ENCODE assay signal across 8 cellular contexts in the genomic region with DNA sequence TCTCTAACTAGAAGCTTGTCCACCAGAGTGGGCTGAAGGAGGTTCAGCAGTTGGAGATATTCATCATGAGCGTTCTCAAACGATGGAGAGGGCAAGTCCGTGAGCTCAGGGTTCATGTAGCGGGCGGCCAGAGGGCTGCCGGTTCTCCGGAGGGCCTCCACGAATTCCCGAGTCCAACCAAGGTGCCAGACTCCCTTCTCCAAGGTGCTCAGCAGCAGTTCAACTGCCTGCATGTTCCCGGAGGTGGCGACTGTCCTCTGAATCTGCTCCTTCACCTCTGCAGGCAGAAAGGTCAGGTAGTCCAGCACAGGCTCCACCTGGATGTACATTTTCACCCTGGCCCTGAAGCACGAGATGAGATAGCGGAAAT. TPM values are rescaled to one million over a fixed set of nuclear protein-coding genes. Genes with fewer than 3 reads are reported as not detected.
DNase-seq lines count a peak whose midpoint lies in the region; ATAC-seq and TF ChIP-seq lines count a peak whose summit lies in the region.

No MANE protein-coding gene starts in this region.

- H2AFZ ChIP-seq in osteoblast (ENCODE audit: low read length): peak overlapping the region; percentile 90

- peaks cover 18% of the 10 kb centered on the region for H3K4me1 ChIP-seq in osteoblast (ENCODE audit: insufficient read depth, low read length)

- TF ChIP-seq CTCF in fibroblast of pulmonary artery (IDR thresholded peaks at IDR 0.05; ENCODE audit: low read length, missing control alignments) (no peak), osteoblast (IDR thresholded peaks at IDR 0.05; ENCODE audit: extremely low read depth, low read depth, low read length) (no peak)

- H3K27me3 ChIP-seq in osteoblast (ENCODE audit: insufficient read depth, low read length): no peaks in the 10 kb centered on the region

- DNase-seq in ELF-1 (ENCODE audit: low read depth, low spot score) (peak; percentile 22), LHCN-M2 (ENCODE audit: low read depth) (peak; percentile 27), activated T-cell treated with anti-CD3 and anti-CD28 coated beads for 48 hours (ENCODE audit: low read depth) (peak; percentile 11), fibroblast of pulmonary artery (ENCODE audit: low read depth) (no peak), osteoblast (ENCODE audit: insufficient read length, low spot score, missing footprints) (peak; percentile 49), NCI-H69 (lab: John Stamatoyannopoulos, UW) (no peak), NCI-H524 (lab: John Stamatoyannopoulos, UW) (no peak)

- peak overlapping the region; percentile 62 for H3K27ac ChIP-seq in osteoblast (ENCODE audit: low read depth, low read length)

- peak overlapping the region; percentile 87 for H3K4me2 ChIP-seq in osteoblast (ENCODE audit: insufficient read depth, low read length)

- peak; percentile 2 for ATAC-seq in GM21786 (IDR thresholded peaks at IDR 0.05; ENCODE audit: unreplicated experiment)

- H3K4me3 ChIP-seq in fibroblast of pulmonary artery (replicated peaks; ENCODE audit: low read depth, low read length): peak overlapping the region; percentile 79
- peak overlapping the region; percentile 85 for H3K4me3 ChIP-seq in osteoblast (ENCODE audit: insufficient read depth, low read length)

- H3K36me3 ChIP-seq in osteoblast (ENCODE audit: insufficient read depth, low read length): no peaks in the 10 kb centered on the region

- H4K20me1 ChIP-seq in osteoblast (ENCODE audit: insufficient read depth, low read length): no peaks in the 10 kb centered on the region

- H3K79me2 ChIP-seq in osteoblast (ENCODE audit: insufficient read depth, low read length): no peaks in the 10 kb centered on the region

- H3K9me3 ChIP-seq in osteoblast (ENCODE audit: low read depth, low read length): no peaks in the 10 kb centered on the region

RNA-seq across cellular contexts. Expression of a gene that starts 0.6 kb away (rescaled TPM):
- 2.6 and 5.6 TPM in 2 replicates for total RNA-seq in LHCN-M2 (2014; rRNA removed)
- polyA plus RNA-seq in LHCN-M2 (2012): 1.0 TPM
- total RNA-seq in osteoblast: 7.2 and 9.1 TPM in 2 replicates

RNA-seq across cellular contexts. Expression of a gene that starts 26.0 kb away (rescaled TPM):
- total RNA-seq in LHCN-M2 (2014; rRNA removed) (0.52 and 0.90 TPM in 2 replicates), osteoblast (3.3 and 3.8 TPM in 2 replicates)
- 0.35 TPM for polyA plus RNA-seq in LHCN-M2 (2012)

Comparison
In these comparisons a context has a peak if more than half of its experiments do, and no peak if none do; other contexts are left out.
1. DNase-seq: peak in ELF-1 (single experiment), LHCN-M2 (single experiment), activated T-cell treated with anti-CD3 and anti-CD28 coated beads for 48 hours (single experiment) and osteoblast (single experiment); none in fibroblast of pulmonary artery (single experiment), NCI-H69 (single experiment) and NCI-H524 (0 of 2).